ENCODE assay signal across 27 cellular contexts in the genomic region with DNA sequence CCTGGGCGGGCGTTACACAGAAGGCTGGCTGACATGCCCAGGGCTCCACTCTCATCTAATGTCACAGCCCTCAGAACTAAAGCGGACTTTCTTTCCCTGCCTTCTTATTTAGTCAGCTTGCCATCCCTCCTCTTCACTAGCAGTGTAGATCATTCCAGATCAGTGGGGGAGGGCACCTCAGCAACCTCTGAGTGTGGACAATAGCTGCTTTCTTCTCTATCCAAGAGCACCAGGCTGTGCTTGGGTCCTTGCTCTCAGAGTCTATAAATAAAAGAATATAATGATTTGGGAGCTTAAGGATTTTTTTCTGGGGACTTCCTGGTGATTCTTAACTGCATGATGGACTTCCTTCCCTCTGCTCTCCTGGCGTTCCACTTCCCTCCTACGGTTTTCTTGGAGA. TPM values are rescaled to one million over a fixed set of nuclear protein-coding genes. Genes with fewer than 3 reads are reported as not detected.
DNase-seq lines count a peak whose midpoint lies in the region; ATAC-seq and TF ChIP-seq lines count a peak whose summit lies in the region.
"Had no signal": no experiment of that assay in that cellular context is flagged by ENCODE, and none has a peak within 500 bp of the region (broad histone marks: within the 10 kb centered on the region; RNA-seq: fewer than 3 reads in every experiment).

No MANE protein-coding gene starts in this region.

- peaks cover 31% of the 10 kb centered on the region for H3K36me3 Mint-ChIP-seq in activated CD4-positive, alpha-beta T cell treated with anti-CD3 and anti-CD28 coated beads for 36 hours (ENCODE audit: low read depth)
- H3K36me3 Mint-ChIP-seq in stimulated activated effector memory CD8-positive, alpha-beta T cell treated with anti-CD3 and anti-CD28 coated beads, Interleukin-12 subunit alpha, Interleukin-12 subunit beta, amount 100 ng/mL, for 72 hours = peaks cover 77% of the 10 kb centered on the region

- peak overlapping the region; percentile 40 for H3K27ac Mint-ChIP-seq in activated CD4-positive, alpha-beta T cell treated with anti-CD3 and anti-CD28 coated beads for 36 hours
- H3K27ac Mint-ChIP-seq in stimulated activated effector memory CD8-positive, alpha-beta T cell treated with anti-CD3 and anti-CD28 coated beads, Interleukin-12 subunit alpha, Interleukin-12 subunit beta, amount 100 ng/mL, for 72 hours = peak overlapping the region; percentile 77
- H3K27ac Mint-ChIP-seq: nephron had no signal

- intact Hi-C loops in activated CD4-positive, alpha-beta T cell treated with anti-CD3 and anti-CD28 coated beads for 36 hours (cut with DNase I, micrococcal nuclease) = no loop called here
- intact Hi-C loops in sigmoid colon (cut with DNase I) = no loop called here

- ATAC-seq in activated CD4-positive, alpha-beta T cell treated with anti-CD3 and anti-CD28 coated beads for 36 hours = no peak
- no peak for ATAC-seq in stimulated activated effector memory CD8-positive, alpha-beta T cell treated with anti-CD3 and anti-CD28 coated beads, Interleukin-12 subunit alpha, Interleukin-12 subunit beta, amount 100 ng/mL, for 72 hours
- no peak for ATAC-seq in HG02870 (IDR thresholded peaks at IDR 0.05; ENCODE audit: unreplicated experiment)
- ATAC-seq: GM12878; heart left ventricle; left lung; Right ventricle myocardium inferior; stimulated activated naive CD8-positive, alpha-beta T cell treated with anti-CD3 and anti-CD28 coated beads, Interleukin-15, amount 100 ng/mL, for 72 hours had no signal

- CTCF ChIA-PET in activated CD4-positive, alpha-beta T cell treated with anti-CD3 and anti-CD28 coated beads for 36 hours (lab: Charles Lee) = interaction anchor here (0.8 to 1.3 kb wide), 2 partner anchors 14 to 152 kb away, joined by 3 to 6 read pairs; a partner anchor contains a TSS

- no peaks in the 10 kb centered on the region for H3K9me3 ChIP-seq in sigmoid colon
- H3K9me3 ChIP-seq: breast epithelium, Caco-2, heart left ventricle, left lung, upper lobe of left lung had no signal

- POLR2A ChIA-PET in activated CD4-positive, alpha-beta T cell treated with anti-CD3 and anti-CD28 coated beads for 36 hours (lab: Charles Lee) = interaction anchor here (1.3 kb wide), 1 partner anchor 14 kb away, joined by 6 read pairs; a partner anchor contains a TSS

- 73 to 80% methylated on average over 5 of the region's 5 CpGs for WGBS in sigmoid colon, 2 donors

- TF ChIP-seq EP300 in sigmoid colon (IDR thresholded peaks at IDR 0.05) = no peak

- no peaks in the 10 kb centered on the region for H3K27me3 ChIP-seq in sigmoid colon
- H3K27me3 ChIP-seq: breast epithelium, heart left ventricle, left lung, upper lobe of left lung had no signal

- no peak overlapping the region for H3K4me3 ChIP-seq in sigmoid colon
- H3K4me3 ChIP-seq: breast epithelium, GM12878, heart left ventricle, left lung, smooth muscle cell, upper lobe of left lung had no signal

- no peak for DNase-seq in activated CD4-positive, alpha-beta T cell treated with anti-CD3 and anti-CD28 coated beads for 36 hours
- no peak for DNase-seq in activated CD4-positive, alpha-beta T cell treated with anti-CD3 and anti-CD28 coated beads for 4 hours
- DNase-seq in amygdala (lab: John Stamatoyannopoulos, UW) (peak in 37 of 56 donors; percentile 10 to 82 (median 37)), hypothalamus (lab: John Stamatoyannopoulos, UW) (peak in 29 of 51 donors; percentile 9 to 77 (median 43)), sigmoid colon (no peak), NCI-H82 (lab: John Stamatoyannopoulos, UW) (no peak)
- no peak for DNase-seq in stimulated activated effector memory CD8-positive, alpha-beta T cell treated with anti-CD3 and anti-CD28 coated beads, Interleukin-12 subunit alpha, Interleukin-12 subunit beta, amount 100 ng/mL, for 72 hours (ENCODE audit: low spot score in 2 of 2)
- DNase-seq: Caco-2; dermis blood vessel endothelial cell; DND-41; left lung; NCI-H1694 treated with DMSO at 0.1 percent for 48 hours; NCI-H2227 treated with DMSO at 0.1 percent for 48 hours; OCI-M1; stimulated activated CD4-positive, alpha-beta T cell treated with anti-CD3 and anti-CD28 coated beads, Interleukin-4, amount 100 ng/mL, for 1 hour; stimulated activated naive CD8-positive, alpha-beta T cell treated with anti-CD3 and anti-CD28 coated beads, Interleukin-15, amount 100 ng/mL, for 72 hours; upper lobe of left lung had no signal

- no peak for TF ChIP-seq POLR2A in sigmoid colon (IDR thresholded peaks at IDR 0.05)

- peaks cover 0 to 15% (median 14%) of the 10 kb centered on the region in 4 donors for H3K4me1 ChIP-seq in sigmoid colon

- H3K27me3 Mint-ChIP-seq in activated CD4-positive, alpha-beta T cell treated with anti-CD3 and anti-CD28 coated beads for 36 hours = no peaks in the 10 kb centered on the region
- H3K27me3 Mint-ChIP-seq: stimulated activated naive CD8-positive, alpha-beta T cell treated with anti-CD3 and anti-CD28 coated beads, Interleukin-15, amount 100 ng/mL, for 72 hours had no signal

- H3K4me3 Mint-ChIP-seq in activated CD4-positive, alpha-beta T cell treated with anti-CD3 and anti-CD28 coated beads for 36 hours = no peak overlapping the region
- H3K4me3 Mint-ChIP-seq in stimulated activated effector memory CD8-positive, alpha-beta T cell treated with anti-CD3 and anti-CD28 coated beads, Interleukin-12 subunit alpha, Interleukin-12 subunit beta, amount 100 ng/mL, for 72 hours = no peak overlapping the region
- H3K4me3 Mint-ChIP-seq: activated T-helper 1 cell treated with anti-CD3 and anti-CD28 coated beads, Interleukin-12 subunit alpha, Interleukin-12 subunit beta, Interleukin-2, Interleukin-4 antibody, amounts not matched to agents 30 ng/mL and 10 ng/mL and 1 ng/mL, durations not matched to agents 14 hours and 24 hours and 36 hours; nephron; stimulated activated naive CD8-positive, alpha-beta T cell treated with anti-CD3 and anti-CD28 coated beads, Interleukin-15, amount 100 ng/mL, for 72 hours had no signal

- H3K27ac ChIP-seq in sigmoid colon = no peak overlapping the region
- H3K27ac ChIP-seq: 22Rv1, KMS-11 had no signal

- TF ChIP-seq CTCF in sigmoid colon (IDR thresholded peaks at IDR 0.05) = no peak

- peaks cover 24 to 63% (median 55%) of the 10 kb centered on the region in 4 donors for H3K36me3 ChIP-seq in sigmoid colon

- no peaks in the 10 kb centered on the region for H3K9me3 Mint-ChIP-seq in activated CD4-positive, alpha-beta T cell treated with anti-CD3 and anti-CD28 coated beads for 36 hours (ENCODE audit: low read depth)
- no peaks in the 10 kb centered on the region for H3K9me3 Mint-ChIP-seq in stimulated activated effector memory CD8-positive, alpha-beta T cell treated with anti-CD3 and anti-CD28 coated beads, Interleukin-12 subunit alpha, Interleukin-12 subunit beta, amount 100 ng/mL, for 72 hours
- H3K9me3 Mint-ChIP-seq: activated T-helper 1 cell treated with anti-CD3 and anti-CD28 coated beads, Interleukin-12 subunit alpha, Interleukin-12 subunit beta, Interleukin-2, Interleukin-4 antibody, amounts not matched to agents 30 ng/mL and 10 ng/mL and 1 ng/mL, durations not matched to agents 14 hours and 24 hours and 36 hours; nephron; stimulated activated naive CD8-positive, alpha-beta T cell treated with anti-CD3 and anti-CD28 coated beads, Interleukin-15, amount 100 ng/mL, for 72 hours had no signal

- H3K4me1 Mint-ChIP-seq in activated CD4-positive, alpha-beta T cell treated with anti-CD3 and anti-CD28 coated beads for 36 hours = peaks cover 16% of the 10 kb centered on the region
- H3K4me1 Mint-ChIP-seq in stimulated activated effector memory CD8-positive, alpha-beta T cell treated with anti-CD3 and anti-CD28 coated beads, Interleukin-12 subunit alpha, Interleukin-12 subunit beta, amount 100 ng/mL, for 72 hours = no peaks in the 10 kb centered on the region

RNA-seq across cellular contexts. Expression of a gene that starts 3.0 kb away (rescaled TPM):
- total RNA-seq in activated CD4-positive, alpha-beta T cell treated with anti-CD3 and anti-CD28 coated beads for 36 hours = 10 to 100 TPM; 39.8 to 41.8 TPM
- total RNA-seq in sigmoid colon = 10 to 100 TPM in 1 of 4 donors, 1 to 10 TPM in 3; 5.6 to 15.2 (median 6.6) TPM
- 10 to 100 TPM; 20.3 to 39.3 (median 22.2) TPM for polyA plus RNA-seq in sigmoid colon

RNA-seq across cellular contexts. Expression of a gene that starts 14.1 kb away (rescaled TPM):
- 10 to 100 TPM; 20.5 to 25.4 TPM for total RNA-seq in activated CD4-positive, alpha-beta T cell treated with anti-CD3 and anti-CD28 coated beads for 36 hours
- total RNA-seq in sigmoid colon = 10 to 100 TPM; 26.0 to 37.0 (median 30.8) TPM
- 10 to 100 TPM; 13.4 to 29.2 (median 27.0) TPM for polyA plus RNA-seq in sigmoid colon

RNA-seq across cellular contexts. Expression of a gene that starts 20.0 kb away (rescaled TPM):
- total RNA-seq in activated CD4-positive, alpha-beta T cell treated with anti-CD3 and anti-CD28 coated beads for 36 hours = 10 to 100 TPM; 57.8 to 73.5 TPM
- total RNA-seq in sigmoid colon = 10 to 100 TPM; 16.1 to 22.1 (median 16.8) TPM
- 10 to 100 TPM in 1 of 3 donors, 1 to 10 TPM in 2; 4.2 to 44.6 (median 6.9) TPM for polyA plus RNA-seq in sigmoid colon

RNA-seq across cellular contexts. Expression of a gene that starts 24.7 kb away (rescaled TPM):
- total RNA-seq in activated CD4-positive, alpha-beta T cell treated with anti-CD3 and anti-CD28 coated beads for 36 hours = 100 to 1,000 TPM; 104 to 114 TPM
- total RNA-seq in sigmoid colon = 10 to 100 TPM; 26.6 to 37.6 (median 30.7) TPM
- polyA plus RNA-seq in sigmoid colon = 100 to 1,000 TPM in 1 of 3 donors, 10 to 100 TPM in 1, 1 to 10 TPM in 1; 6.0 to 106 (median 22.0) TPM

RNA-seq across cellular contexts. Expression of a gene that starts 25.5 kb away (rescaled TPM):
- total RNA-seq in activated CD4-positive, alpha-beta T cell treated with anti-CD3 and anti-CD28 coated beads for 36 hours = 10 to 100 TPM; 15.9 to 16.3 TPM
- 1 to 10 TPM; 5.3 to 8.0 (median 5.8) TPM for total RNA-seq in sigmoid colon
- 10 to 100 TPM in 1 of 3 donors, 1 to 10 TPM in 2; 6.0 to 22.6 (median 7.6) TPM for polyA plus RNA-seq in sigmoid colon

Comparison
In these comparisons a context has a peak if more than half of its experiments do, and no peak if none do; other contexts are left out.
1. DNase-seq: peak in amygdala (37 of 56) and hypothalamus (29 of 51); none in activated CD4-positive, alpha-beta T cell treated with anti-CD3 and anti-CD28 coated beads for 36 hours (single experiment), activated CD4-positive, alpha-beta T cell treated with anti-CD3 and anti-CD28 coated beads for 4 hours (0 of 2), stimulated activated effector memory CD8-positive, alpha-beta T cell treated with anti-CD3 and anti-CD28 coated beads, Interleukin-12 subunit alpha, Interleukin-12 subunit beta, amount 100 ng/mL, for 72 hours (0 of 2), sigmoid colon (single experiment) and NCI-H82 (single experiment).